17 cellular contexts compared by ENCODE assay signal in the genomic region with DNA sequence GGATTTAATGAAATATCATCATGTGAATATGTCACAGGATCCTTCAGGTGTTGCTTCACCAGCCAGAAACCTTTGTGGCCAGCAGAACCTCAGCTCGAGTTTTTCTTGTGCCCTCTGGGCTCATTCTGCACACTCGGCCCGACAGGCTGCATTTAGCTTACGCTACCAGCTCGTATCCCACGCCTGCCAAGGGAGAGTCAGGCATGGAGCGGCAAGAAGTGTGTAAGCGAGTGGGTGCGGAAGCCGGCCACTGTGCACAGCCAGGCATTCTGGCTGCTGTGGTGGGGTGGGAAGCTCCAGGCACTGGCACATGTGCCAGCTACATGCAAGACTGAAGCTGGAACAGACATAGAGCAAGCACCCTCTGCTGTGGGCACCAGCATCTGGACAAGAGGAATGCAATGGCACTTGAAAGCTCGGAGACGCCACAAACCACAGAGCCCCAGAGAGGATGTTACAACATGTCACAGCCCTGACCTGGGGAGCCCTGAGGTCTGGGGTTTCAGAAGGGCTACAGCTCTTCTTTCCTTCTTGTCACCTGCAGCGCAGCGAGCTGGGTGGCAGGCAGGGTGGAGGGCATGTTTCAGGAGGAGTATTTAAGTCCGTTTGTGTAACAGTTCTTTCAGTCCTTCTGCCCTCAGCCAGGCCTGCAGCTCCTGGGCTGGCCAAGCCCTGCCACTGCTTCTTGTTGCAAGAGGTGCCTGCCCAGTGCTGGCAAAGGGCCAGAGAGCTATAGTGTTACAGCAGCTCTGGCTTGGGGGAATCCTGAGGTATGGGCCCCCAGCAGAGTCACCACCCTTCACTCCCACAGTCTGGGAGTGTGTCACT.
DNase-seq lines count a peak whose midpoint lies in the region; ATAC-seq and TF ChIP-seq lines count a peak whose summit lies in the region.
"Had no signal": no experiment of that assay in that cellular context is flagged by ENCODE, and none has a peak within 500 bp of the region (broad histone marks: within the 10 kb centered on the region; RNA-seq: fewer than 3 reads in every experiment).

No MANE protein-coding gene starts in this region.

- peaks cover 7% of the 10 kb centered on the region for H3K27me3 ChIP-seq in BLaER1

- no peak for ATAC-seq in GM21619 (IDR thresholded peaks at IDR 0.05; ENCODE audit: unreplicated experiment)
- ATAC-seq: effector memory CD8-positive, alpha-beta T cell; natural killer cell treated with Interleukin-12 subunit alpha and Interleukin-12 subunit beta and Interleukin-15 and Interleukin-18, amount 100 ng/mL, for 72 hours; PC-3 had no signal

- TF ChIP-seq CTCF in HEK293 (tag by site-specific recombination; IDR thresholded peaks at IDR 0.05) = no peak

- H3K4me1 ChIP-seq in BLaER1 = peaks cover 14% of the 10 kb centered on the region
- H3K4me1 ChIP-seq in HEK293 (ENCODE audit: control insufficient read depth, insufficient read depth, low read length) = no peaks in the 10 kb centered on the region

- H3K4me3 ChIP-seq in BLaER1 = no peak overlapping the region
- no peak overlapping the region for H3K4me3 ChIP-seq in HEK293 (ENCODE audit: low read depth, low read length)

- H4K20me1 ChIP-seq in BLaER1 = no peaks in the 10 kb centered on the region

- CTCF ChIA-PET in HEK293 (lab: Yijun Ruan, JAX) = no interaction called here

- H3K36me3 ChIP-seq in BLaER1 = no peaks in the 10 kb centered on the region
- H3K36me3 ChIP-seq in HEK293 (ENCODE audit: control insufficient read depth in 2 of 2, insufficient read depth in 1 of 2, low read length in 2 of 2) = no peaks in the 10 kb centered on the region

- POLR2A ChIA-PET in HEK293 (lab: Yijun Ruan, JAX) = no interaction called here

- DNase-seq in NOMO-1 (lab: John Stamatoyannopoulos, UW; ENCODE audit: unreplicated experiment in 2 of 2) (peak; percentile 86 to 92), iPS-NIHi11 (ENCODE audit: low spot score) (peak; percentile 14), NCI-H1694 treated with DMSO at 0.1 percent for 48 hours (lab: John Stamatoyannopoulos, UW) (no peak), cerebellar cortex (ENCODE audit: low spot score) (no peak), SW480 (ENCODE audit: low spot score) (no peak)
- DNase-seq: activated CD4-positive, alpha-beta memory T cell treated with anti-CD3 and anti-CD28 coated beads, Interleukin-2, amount 10 ng/mL, durations not matched to agents 7 days and 5 days; activated effector memory CD4-positive, alpha-beta T cell treated with anti-CD3 and anti-CD28 coated beads, Interleukin-2, amount 50 U/mL, for 16 hours; effector memory CD8-positive, alpha-beta T cell; foreskin melanocyte; kidney glomerular epithelial cell; NCI-H187 treated with DMSO at 0.1 percent for 48 hours; PC-3 had no signal

- peaks cover 9% of the 10 kb centered on the region for H3K9me3 ChIP-seq in BLaER1
- no peaks in the 10 kb centered on the region for H3K9me3 ChIP-seq in HEK293 (ENCODE audit: control insufficient read depth, insufficient read depth, low read depth, low read length)

- peak overlapping the region; percentile 63 for H3K4me2 ChIP-seq in BLaER1

- no peak overlapping the region for H3K9ac ChIP-seq in BLaER1

- H3K27ac ChIP-seq in BLaER1 (no peak overlapping the region), HEK293 (ENCODE audit: extremely low read depth, low read depth, low read length) (no peak overlapping the region)
- H3K27ac ChIP-seq: C4-2B had no signal

TF ChIP-seq in HEK293, 187 proteins besides CTCF, POLR2A, EP300 and RAD21:
- TF ChIP-seq KLF1 (tag by site-specific recombination; IDR thresholded peaks at IDR 0.05) = no peak
- no peak for TF ChIP-seq ZNF501 (tag by site-specific recombination; IDR thresholded peaks at IDR 0.05)
- TF ChIP-seq, protein P1, sequence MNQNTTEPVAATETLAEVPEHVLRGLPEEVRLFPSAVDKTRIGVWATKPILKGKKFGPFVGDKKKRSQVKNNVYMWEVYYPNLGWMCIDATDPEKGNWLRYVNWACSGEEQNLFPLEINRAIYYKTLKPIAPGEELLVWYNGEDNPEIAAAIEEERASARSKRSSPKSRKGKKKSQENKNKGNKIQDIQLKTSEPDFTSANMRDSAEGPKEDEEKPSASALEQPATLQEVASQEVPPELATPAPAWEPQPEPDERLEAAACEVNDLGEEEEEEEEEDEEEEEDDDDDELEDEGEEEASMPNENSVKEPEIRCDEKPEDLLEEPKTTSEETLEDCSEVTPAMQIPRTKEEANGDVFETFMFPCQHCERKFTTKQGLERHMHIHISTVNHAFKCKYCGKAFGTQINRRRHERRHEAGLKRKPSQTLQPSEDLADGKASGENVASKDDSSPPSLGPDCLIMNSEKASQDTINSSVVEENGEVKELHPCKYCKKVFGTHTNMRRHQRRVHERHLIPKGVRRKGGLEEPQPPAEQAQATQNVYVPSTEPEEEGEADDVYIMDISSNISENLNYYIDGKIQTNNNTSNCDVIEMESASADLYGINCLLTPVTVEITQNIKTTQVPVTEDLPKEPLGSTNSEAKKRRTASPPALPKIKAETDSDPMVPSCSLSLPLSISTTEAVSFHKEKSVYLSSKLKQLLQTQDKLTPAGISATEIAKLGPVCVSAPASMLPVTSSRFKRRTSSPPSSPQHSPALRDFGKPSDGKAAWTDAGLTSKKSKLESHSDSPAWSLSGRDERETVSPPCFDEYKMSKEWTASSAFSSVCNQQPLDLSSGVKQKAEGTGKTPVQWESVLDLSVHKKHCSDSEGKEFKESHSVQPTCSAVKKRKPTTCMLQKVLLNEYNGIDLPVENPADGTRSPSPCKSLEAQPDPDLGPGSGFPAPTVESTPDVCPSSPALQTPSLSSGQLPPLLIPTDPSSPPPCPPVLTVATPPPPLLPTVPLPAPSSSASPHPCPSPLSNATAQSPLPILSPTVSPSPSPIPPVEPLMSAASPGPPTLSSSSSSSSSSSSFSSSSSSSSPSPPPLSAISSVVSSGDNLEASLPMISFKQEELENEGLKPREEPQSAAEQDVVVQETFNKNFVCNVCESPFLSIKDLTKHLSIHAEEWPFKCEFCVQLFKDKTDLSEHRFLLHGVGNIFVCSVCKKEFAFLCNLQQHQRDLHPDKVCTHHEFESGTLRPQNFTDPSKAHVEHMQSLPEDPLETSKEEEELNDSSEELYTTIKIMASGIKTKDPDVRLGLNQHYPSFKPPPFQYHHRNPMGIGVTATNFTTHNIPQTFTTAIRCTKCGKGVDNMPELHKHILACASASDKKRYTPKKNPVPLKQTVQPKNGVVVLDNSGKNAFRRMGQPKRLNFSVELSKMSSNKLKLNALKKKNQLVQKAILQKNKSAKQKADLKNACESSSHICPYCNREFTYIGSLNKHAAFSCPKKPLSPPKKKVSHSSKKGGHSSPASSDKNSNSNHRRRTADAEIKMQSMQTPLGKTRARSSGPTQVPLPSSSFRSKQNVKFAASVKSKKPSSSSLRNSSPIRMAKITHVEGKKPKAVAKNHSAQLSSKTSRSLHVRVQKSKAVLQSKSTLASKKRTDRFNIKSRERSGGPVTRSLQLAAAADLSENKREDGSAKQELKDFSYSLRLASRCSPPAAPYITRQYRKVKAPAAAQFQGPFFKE (tag by site-specific recombination; IDR thresholded peaks at IDR 0.05; ENCODE audit: borderline replicate concordance) = no peak
- peak; percentile 58 for TF ChIP-seq GLIS1 (tag by site-specific recombination; IDR thresholded peaks at IDR 0.05)
TF ChIP-seq in HEK293: peak in this region for 1.

Comparison
In these comparisons a context has a peak if more than half of its experiments do, and no peak if none do; other contexts are left out.
1. DNase-seq: peak in NOMO-1 (2 of 2) and iPS-NIHi11 (single experiment); none in NCI-H1694 treated with DMSO at 0.1 percent for 48 hours (single experiment), cerebellar cortex (single experiment) and SW480 (single experiment).